In the genomic region with DNA sequence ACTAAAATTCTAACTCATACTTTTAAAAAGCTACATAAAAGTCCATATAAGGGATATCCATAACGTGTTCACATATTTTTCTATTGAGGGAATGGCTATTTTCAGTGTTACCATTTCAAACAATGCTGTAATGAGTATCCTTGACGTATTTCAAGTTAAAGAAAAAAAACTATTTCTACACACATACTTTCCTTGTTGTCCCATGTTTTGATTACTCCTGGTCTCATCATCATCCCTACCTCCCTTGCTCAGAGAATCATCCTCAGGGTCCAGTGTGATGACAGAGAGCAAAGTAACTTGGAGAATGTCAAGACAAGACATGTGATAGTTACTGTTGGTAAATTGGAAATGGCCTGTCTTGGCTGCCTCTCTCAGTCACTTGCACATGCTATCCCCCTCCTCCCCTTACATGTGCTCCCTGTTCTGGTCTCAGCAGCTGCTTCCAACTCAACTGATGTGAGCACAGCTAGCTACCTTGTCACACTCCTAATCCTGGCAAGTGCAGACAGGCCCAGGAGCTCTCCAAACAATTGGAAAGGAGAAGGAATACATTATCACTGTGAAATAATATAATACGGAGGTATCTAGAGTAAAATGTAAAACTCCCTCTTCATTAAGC, we compare ENCODE assay signal across 1 cellular context.
TF ChIP-seq lines count a peak whose summit lies in the region.

No MANE protein-coding gene starts in this region.

TF ChIP-seq in WTC11, 78 proteins besides CTCF, POLR2A, EP300 and RAD21 (continued from another document):
- TF ChIP-seq, protein P1, sequence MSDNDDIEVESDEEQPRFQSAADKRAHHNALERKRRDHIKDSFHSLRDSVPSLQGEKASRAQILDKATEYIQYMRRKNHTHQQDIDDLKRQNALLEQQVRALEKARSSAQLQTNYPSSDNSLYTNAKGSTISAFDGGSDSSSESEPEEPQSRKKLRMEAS (CRISPR knock-in tag; IDR thresholded peaks at IDR 0.05) = no peak
- TF ChIP-seq, protein P2, sequence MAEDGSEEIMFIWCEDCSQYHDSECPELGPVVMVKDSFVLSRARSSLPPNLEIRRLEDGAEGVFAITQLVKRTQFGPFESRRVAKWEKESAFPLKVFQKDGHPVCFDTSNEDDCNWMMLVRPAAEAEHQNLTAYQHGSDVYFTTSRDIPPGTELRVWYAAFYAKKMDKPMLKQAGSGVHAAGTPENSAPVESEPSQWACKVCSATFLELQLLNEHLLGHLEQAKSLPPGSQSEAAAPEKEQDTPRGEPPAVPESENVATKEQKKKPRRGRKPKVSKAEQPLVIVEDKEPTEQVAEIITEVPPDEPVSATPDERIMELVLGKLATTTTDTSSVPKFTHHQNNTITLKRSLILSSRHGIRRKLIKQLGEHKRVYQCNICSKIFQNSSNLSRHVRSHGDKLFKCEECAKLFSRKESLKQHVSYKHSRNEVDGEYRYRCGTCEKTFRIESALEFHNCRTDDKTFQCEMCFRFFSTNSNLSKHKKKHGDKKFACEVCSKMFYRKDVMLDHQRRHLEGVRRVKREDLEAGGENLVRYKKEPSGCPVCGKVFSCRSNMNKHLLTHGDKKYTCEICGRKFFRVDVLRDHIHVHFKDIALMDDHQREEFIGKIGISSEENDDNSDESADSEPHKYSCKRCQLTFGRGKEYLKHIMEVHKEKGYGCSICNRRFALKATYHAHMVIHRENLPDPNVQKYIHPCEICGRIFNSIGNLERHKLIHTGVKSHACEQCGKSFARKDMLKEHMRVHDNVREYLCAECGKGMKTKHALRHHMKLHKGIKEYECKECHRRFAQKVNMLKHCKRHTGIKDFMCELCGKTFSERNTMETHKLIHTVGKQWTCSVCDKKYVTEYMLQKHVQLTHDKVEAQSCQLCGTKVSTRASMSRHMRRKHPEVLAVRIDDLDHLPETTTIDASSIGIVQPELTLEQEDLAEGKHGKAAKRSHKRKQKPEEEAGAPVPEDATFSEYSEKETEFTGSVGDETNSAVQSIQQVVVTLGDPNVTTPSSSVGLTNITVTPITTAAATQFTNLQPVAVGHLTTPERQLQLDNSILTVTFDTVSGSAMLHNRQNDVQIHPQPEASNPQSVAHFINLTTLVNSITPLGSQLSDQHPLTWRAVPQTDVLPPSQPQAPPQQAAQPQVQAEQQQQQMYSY (CRISPR knock-in tag; IDR thresholded peaks at IDR 0.05) = no peak
- TF ChIP-seq TP53 (CRISPR knock-in tag; IDR thresholded peaks at IDR 0.05) (no peak), ZNF423 (CRISPR knock-in tag; IDR thresholded peaks at IDR 0.05) (no peak), ZBTB21 (CRISPR knock-in tag; IDR thresholded peaks at IDR 0.05; ENCODE audit: borderline replicate concordance) (no peak)
- TF ChIP-seq, protein P3, sequence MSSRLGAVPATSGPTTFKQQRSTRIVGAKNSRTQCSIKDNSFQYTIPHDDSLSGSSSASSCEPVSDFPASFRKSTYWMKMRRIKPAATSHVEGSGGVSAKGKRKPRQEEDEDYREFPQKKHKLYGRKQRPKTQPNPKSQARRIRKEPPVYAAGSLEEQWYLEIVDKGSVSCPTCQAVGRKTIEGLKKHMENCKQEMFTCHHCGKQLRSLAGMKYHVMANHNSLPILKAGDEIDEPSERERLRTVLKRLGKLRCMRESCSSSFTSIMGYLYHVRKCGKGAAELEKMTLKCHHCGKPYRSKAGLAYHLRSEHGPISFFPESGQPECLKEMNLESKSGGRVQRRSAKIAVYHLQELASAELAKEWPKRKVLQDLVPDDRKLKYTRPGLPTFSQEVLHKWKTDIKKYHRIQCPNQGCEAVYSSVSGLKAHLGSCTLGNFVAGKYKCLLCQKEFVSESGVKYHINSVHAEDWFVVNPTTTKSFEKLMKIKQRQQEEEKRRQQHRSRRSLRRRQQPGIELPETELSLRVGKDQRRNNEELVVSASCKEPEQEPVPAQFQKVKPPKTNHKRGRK (CRISPR knock-in tag; IDR thresholded peaks at IDR 0.05; ENCODE audit: borderline replicate concordance) = no peak
